ENCODE assay signal across 8 cellular contexts in genomic region chr2:177211602-177212105, GRCh38. TPM values are rescaled to one million over a fixed set of nuclear protein-coding genes. Genes with fewer than 3 reads are reported as not detected.
DNase-seq lines count a peak whose midpoint lies in the region; ATAC-seq, FAIRE-seq and TF ChIP-seq lines count a peak whose summit lies in the region.

No MANE protein-coding gene starts in this region.

- H3K27me3 ChIP-seq in Peyer's patch (no peaks in the 10 kb centered on the region), esophagus (ENCODE audit: control insufficient read depth in 1 of 2, insufficient read depth in 2 of 2, low read length in 2 of 2) (no peaks in the 10 kb centered on the region), psoas muscle (ENCODE audit: insufficient read depth in 3 of 3, low read length in 2 of 3) (no peaks in the 10 kb centered on the region)

- H3K36me3 ChIP-seq in Peyer's patch (peaks cover 0 to 14% (median 0%) of the 10 kb centered on the region in 3 donors), esophagus (ENCODE audit: control insufficient read depth in 2 of 2, insufficient read depth in 2 of 2, low read length in 1 of 2) (peaks cover 0 to 2% of the 10 kb centered on the region in 2 donors), psoas muscle (ENCODE audit: insufficient read depth in 1 of 2, low read depth in 1 of 2) (peaks cover 0 to 23% of the 10 kb centered on the region in 2 donors)

- in situ Hi-C loops in KBM-7 (cut with MboI; ENCODE audit: low pct_unique_long_range_greater_than_20kb, low sequenced_read_pairs), result no loop called here

- ATAC-seq in psoas muscle, result no peak
- ATAC-seq in HG03520 (IDR thresholded peaks at IDR 0.05; ENCODE audit: unreplicated experiment), result no peak

- DNase-seq in GM12891 (ENCODE audit: insufficient read length, low spot score) (no peak), Peyer's patch (no peak), psoas muscle (no peak), GDM1 (lab: John Stamatoyannopoulos, UW) (no peak), KBM-7 (no peak), NAMALWA (ENCODE audit: low spot score) (no peak)

- peaks cover 0 to 24% (median 10%) of the 10 kb centered on the region in 4 donors for H3K4me1 ChIP-seq in Peyer's patch
- H3K4me1 ChIP-seq in esophagus (ENCODE audit: control insufficient read depth in 2 of 2, insufficient read depth in 2 of 2, low read length in 1 of 2), result no peaks in the 10 kb centered on the region
- peaks cover 35% of the 10 kb centered on the region for H3K4me1 ChIP-seq in psoas muscle

- no peak for FAIRE-seq in GM12891 (lab: Jason Lieb, UNC)

- H3K4me3 ChIP-seq in Peyer's patch, result peak overlapping the region; percentile 54 to 99 (median 85)
- H3K4me3 ChIP-seq in esophagus (ENCODE audit: low read depth in 1 of 2, low read length in 2 of 2), result peak overlapping the region; percentile 54 to 62
- peak overlapping the region; percentile 83 for H3K4me3 ChIP-seq in psoas muscle

- intact Hi-C loops in psoas muscle (cut with DNase I), result loop anchor here (2.0 kb wide), 2 partner anchors 47 to 51 kb away; no protein-coding TSS in a partner anchor

- 3% methylated on average over 6 of the region's 6 CpGs for WGBS in esophagus, 2 donors
- WGBS in psoas muscle, 3 donors, result 3 to 4% (median 3%) methylated on average over 6 of the region's 6 CpGs

- TF ChIP-seq CTCF in Peyer's patch (IDR thresholded peaks at IDR 0.05) (no peak), psoas muscle (IDR thresholded peaks at IDR 0.05) (no peak)

- no peak for TF ChIP-seq POLR2A in GM12891 (IDR thresholded peaks at IDR 0.05; ENCODE audit: low read depth, low read length)
- TF ChIP-seq POLR2A in Peyer's patch (IDR thresholded peaks at IDR 0.05), result no peak

- H3K9me3 ChIP-seq in Peyer's patch (no peaks in the 10 kb centered on the region), esophagus (ENCODE audit: control insufficient read depth in 2 of 2, insufficient read depth in 1 of 2, low read depth in 1 of 2, low read length in 1 of 2) (no peaks in the 10 kb centered on the region), psoas muscle (no peaks in the 10 kb centered on the region)

- H3K27ac ChIP-seq in Peyer's patch, result peak overlapping the region; percentile 98 to 100 (median 100)
- peak overlapping the region; percentile 96 to 100 for H3K27ac ChIP-seq in esophagus (ENCODE audit: low read depth in 2 of 2, low read length in 1 of 2)
- H3K27ac ChIP-seq in psoas muscle, result peak overlapping the region; percentile 95

TF ChIP-seq in GM12891, 5 proteins besides CTCF, POLR2A, EP300 and RAD21:
- TF ChIP-seq SPI1 (IDR thresholded peaks at IDR 0.05; ENCODE audit: low read depth, low read length) (peak; percentile 52; the same call in 1 of the 2 replicates), POLR2AphosphoS5 (IDR thresholded peaks at IDR 0.05; ENCODE audit: low read depth, low read length) (no peak)

RNA-seq across cellular contexts. Expression of gene HNRNPA3, which starts 0.9 kb away (rescaled TPM):
- 339 TPM for polyA plus RNA-seq in GM12891 (2012; ENCODE audit: low read depth, missing spikeins)
- total RNA-seq in Peyer's patch, result 100 to 1,000 TPM in 1 of 4 donors, 10 to 100 TPM in 3; 40.8 to 112 (median 60.5) TPM
- polyA plus RNA-seq in esophagus, result 100 to 1,000 TPM; 202 to 240 TPM
- 100 to 1,000 TPM in 1 of 4 donors, 10 to 100 TPM in 3; 72.8 to 125 (median 91.0) TPM for total RNA-seq in psoas muscle
- 100 to 1,000 TPM in 1 of 3 donors, 10 to 100 TPM in 2; 66.0 to 227 (median 81.8) TPM for polyA plus RNA-seq in psoas muscle

RNA-seq across cellular contexts. Expression of gene NFE2L2, which starts 52.9 kb away (rescaled TPM):
- polyA plus RNA-seq in GM12891 (2012; ENCODE audit: low read depth, missing spikeins), result 15.0 TPM
- total RNA-seq in Peyer's patch, result 100 to 1,000 TPM in 2 of 4 donors, 10 to 100 TPM in 2; 85.3 to 162 (median 108) TPM
- polyA plus RNA-seq in esophagus, result 100 to 1,000 TPM in 1 of 2 donors, 10 to 100 TPM in 1; 91.9 to 155 TPM
- total RNA-seq in psoas muscle, result 100 to 1,000 TPM in 1 of 4 donors, 10 to 100 TPM in 3; 42.4 to 127 (median 66.0) TPM
- polyA plus RNA-seq in psoas muscle, result 10 to 100 TPM; 44.4 to 56.6 (median 51.5) TPM
